Comparison of ENCODE assay signal across 13 cellular contexts in the genomic region with DNA sequence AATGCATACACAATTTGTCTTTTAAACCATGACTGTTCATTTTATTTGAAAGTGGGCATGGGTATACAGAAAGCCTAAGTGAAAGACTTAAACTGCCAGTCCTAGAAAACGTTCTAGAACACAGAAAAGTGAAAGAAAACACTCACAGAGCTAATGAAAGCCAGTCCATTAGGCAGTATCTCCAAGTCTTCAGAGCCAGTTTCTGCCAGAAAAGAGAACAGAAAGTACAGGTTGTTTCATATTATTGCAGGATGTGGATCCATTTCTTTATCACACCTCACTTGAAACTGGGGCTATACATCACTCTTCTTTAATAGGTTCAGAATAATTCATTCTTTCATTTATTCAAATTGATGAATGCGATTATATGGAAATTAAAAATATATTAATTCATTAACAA. TPM values are rescaled to one million over a fixed set of nuclear protein-coding genes. Genes with fewer than 3 reads are reported as not detected.
A peak's percentile ranks its signal among the peaks of the same experiment; 100 is the strongest.
DNase-seq lines count a peak whose midpoint lies in the region; ATAC-seq lines count a peak whose summit lies in the region.
"Had no signal": no experiment of that assay in that cellular context is flagged by ENCODE, and none has a peak within 500 bp of the region (broad histone marks: within the 10 kb centered on the region; RNA-seq: fewer than 3 reads in every experiment).

No MANE protein-coding gene starts in this region.

- DNase-seq in RPMI8226, result peak; percentile 58
- DNase-seq in mucosa of gallbladder (ENCODE audit: low spot score), result no peak
- no peak for DNase-seq in SKM-1 (lab: John Stamatoyannopoulos, UW; ENCODE audit: unreplicated experiment)
- DNase-seq: EL; naive thymus-derived CD8-positive, alpha-beta T cell; NCI-H1105; retina; stimulated activated CD4-positive, alpha-beta T cell treated with anti-CD3 and anti-CD28 coated beads, Interleukin-2, amount 100 ng/mL, for 48 hours had no signal

- peak; percentile 93 for ATAC-seq in GM18870 (IDR thresholded peaks at IDR 0.05; ENCODE audit: unreplicated experiment)
- ATAC-seq in GM21528 (IDR thresholded peaks at IDR 0.05; ENCODE audit: low FRiP score, unreplicated experiment), result peak; percentile 54
- ATAC-seq in HG03066 (IDR thresholded peaks at IDR 0.05; ENCODE audit: low read depth, unreplicated experiment), result peak; percentile 72
- ATAC-seq in GM21447 (IDR thresholded peaks at IDR 0.05; ENCODE audit: unreplicated experiment), result no peak
- ATAC-seq: naive thymus-derived CD8-positive, alpha-beta T cell; stimulated activated memory B cell treated with anti-CD40 and anti-IgM and Interleukin-4, amounts not matched to agents 10 μg/mL and 1 μg/mL and 100 μg/mL, for 72 hours had no signal

RNA-seq across cellular contexts. Expression of a gene that starts 7.7 kb away (rescaled TPM):
- total RNA-seq in mucosa of gallbladder, result 8.9 TPM
- total RNA-seq: naive thymus-derived CD8-positive, alpha-beta T cell had no signal
